Comparison of ENCODE assay signal across 8 cellular contexts in the genomic region with DNA sequence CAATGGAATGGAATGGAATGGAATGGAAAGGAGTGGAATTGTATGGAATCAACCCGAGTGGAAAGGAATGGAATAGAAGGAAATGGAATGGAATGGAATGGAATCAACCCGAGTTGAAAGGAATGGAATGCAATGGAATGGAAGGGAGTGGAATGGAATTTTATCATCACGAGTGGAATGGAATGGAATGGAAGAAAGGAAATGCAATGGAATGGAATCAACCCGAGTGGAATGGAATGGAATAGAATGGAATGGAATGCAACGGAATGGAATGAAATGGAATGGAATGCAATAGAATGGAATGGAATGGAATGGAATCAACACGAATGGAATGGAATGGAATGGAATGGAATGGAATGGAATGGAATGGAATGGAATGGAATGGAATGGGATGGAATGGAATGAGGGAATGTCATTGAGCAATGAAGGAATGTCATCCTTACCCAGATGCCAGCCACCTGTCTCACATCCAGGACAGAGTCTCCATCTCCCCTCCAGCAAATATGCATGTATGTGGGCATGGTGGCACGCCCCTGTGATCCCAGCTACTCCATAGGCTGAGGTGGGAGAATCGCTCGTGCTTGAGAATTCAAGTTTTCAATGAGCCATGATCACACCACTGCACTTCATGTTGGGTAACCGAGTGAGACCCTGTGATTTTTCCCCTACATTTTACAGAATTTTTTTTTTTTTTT.
DNase-seq lines count a peak whose midpoint lies in the region; ATAC-seq and TF ChIP-seq lines count a peak whose summit lies in the region.
"Not testable (repeated sequence)": the region's sequence is repeated elsewhere in the genome, so short reads cannot be mapped to it uniquely, and the experiment has no call there.

No MANE protein-coding gene starts in this region.

- not testable (repeated sequence) for H3K4ac ChIP-seq in mesendoderm (ENCODE audit: low read depth, low read length)

- H3K4me1 Mint-ChIP-seq in endodermal cell, result not testable (repeated sequence)

- not testable (repeated sequence) for H3K9ac ChIP-seq in BLaER1; endodermal cell (ENCODE audit: extremely low read depth, low read length, poor library complexity, severe bottlenecking); mesendoderm (ENCODE audit: low read length)

- not testable (repeated sequence) for H2BK15ac ChIP-seq in mesendoderm (replicated peaks; ENCODE audit: low read depth)

- H3K9me3 ChIP-seq in BLaER1; RWPE2 (ENCODE audit: severe bottlenecking): not testable (repeated sequence)
- H3K9me3 ChIP-seq in endodermal cell (ENCODE audit: control insufficient read depth, low read length), result peaks cover 27% of the 10 kb centered on the region
- H3K9me3 ChIP-seq in spleen, result peaks cover 0 to 26% (median 5%) of the 10 kb centered on the region in 8 donors

- H3K23ac ChIP-seq in mesendoderm (ENCODE audit: low read length), result not testable (repeated sequence)

- H3K36me3 Mint-ChIP-seq in endodermal cell (ENCODE audit: low read depth), result peaks cover 27% of the 10 kb centered on the region

- peak; percentile 43 for ATAC-seq in GM18907 (IDR thresholded peaks at IDR 0.05; ENCODE audit: unreplicated experiment)
- peak; percentile 29 for ATAC-seq in HG02763 (IDR thresholded peaks at IDR 0.05; ENCODE audit: unreplicated experiment)
- ATAC-seq in RWPE2 (ENCODE audit: low read depth), result peak; percentile 46; the same call in 2 of the 3 replicates
- ATAC-seq in left ventricle myocardium superior, result peak; percentile 57

- intact Hi-C loops in left ventricle myocardium superior (cut with micrococcal nuclease); spleen (cut with DNase I; ENCODE audit: low total_unique reads): not testable (repeated sequence)

- not testable (repeated sequence) for H3K27me3 Mint-ChIP-seq in endodermal cell (ENCODE audit: insufficient read depth)

- not testable (repeated sequence) for H3K4me3 Mint-ChIP-seq in endodermal cell

- DNase-seq in RWPE2 (ENCODE audit: low spot score); endodermal cell; left ventricle myocardium superior: not testable (repeated sequence)
- DNase-seq in mesendoderm (peak; percentile 28), spleen (peak; percentile 59)

- H3K79me2 ChIP-seq in mesendoderm (ENCODE audit: control insufficient read depth, insufficient read depth, low read length), result not testable (repeated sequence)

- not testable (repeated sequence) for H2BK120ac ChIP-seq in mesendoderm (ENCODE audit: low read depth, low read length)

- peak overlapping the region; percentile 79 for H3K4me2 ChIP-seq in BLaER1
- H3K4me2 ChIP-seq in mesendoderm (ENCODE audit: low read length), result not testable (repeated sequence)

- H2AK5ac ChIP-seq in mesendoderm (ENCODE audit: low read length), result not testable (repeated sequence)

- H3K4me1 ChIP-seq in BLaER1, result peaks cover 36% of the 10 kb centered on the region
- not testable (repeated sequence) for H3K4me1 ChIP-seq in RWPE2 (ENCODE audit: insufficient read depth, poor library complexity, severe bottlenecking); endodermal cell (ENCODE audit: control insufficient read depth, insufficient read depth, low read length); mesendoderm (ENCODE audit: control insufficient read depth, low read depth, low read length); spleen

- H4K20me1 ChIP-seq in BLaER1, result not testable (repeated sequence)

- not testable (repeated sequence) for H4K8ac ChIP-seq in mesendoderm (ENCODE audit: low read depth, low read length)

- H3K4me3 ChIP-seq in BLaER1; RWPE2 (ENCODE audit: severe bottlenecking); mesendoderm (ENCODE audit: low read length); spleen: not testable (repeated sequence)
- H3K4me3 ChIP-seq in endodermal cell (ENCODE audit: low read length), result peak overlapping the region; percentile 8

- H3K18ac ChIP-seq in mesendoderm (ENCODE audit: low read length), result not testable (repeated sequence)

- H3K56ac ChIP-seq in mesendoderm (ENCODE audit: low read length), result not testable (repeated sequence)

- not testable (repeated sequence) for H2BK5ac ChIP-seq in mesendoderm (ENCODE audit: low read length)

- not testable (repeated sequence) for H4K5ac ChIP-seq in mesendoderm (ENCODE audit: low read length)

- TF ChIP-seq CTCF in RWPE2 (IDR thresholded peaks at IDR 0.05; ENCODE audit: poor library complexity, severe bottlenecking); endodermal cell (conservative IDR thresholded peaks at IDR 0.05); spleen (IDR thresholded peaks at IDR 0.05 in 8 of 11, conservative IDR thresholded peaks at IDR 0.05 in 3 of 11): not testable (repeated sequence)

- not testable (repeated sequence) for H3K27ac Mint-ChIP-seq in endodermal cell

- H3K36me3 ChIP-seq in BLaER1; RWPE2 (ENCODE audit: low read depth); endodermal cell (ENCODE audit: control insufficient read depth, insufficient read depth, low read length); mesendoderm (ENCODE audit: control insufficient read depth, insufficient read depth, low read length); spleen: not testable (repeated sequence)

- not testable (repeated sequence) for H3K27me3 ChIP-seq in BLaER1; RWPE2 (ENCODE audit: insufficient read depth, poor library complexity, severe bottlenecking); endodermal cell (ENCODE audit: control insufficient read depth, insufficient read depth, low read length, poor library complexity, severe bottlenecking); mesendoderm (ENCODE audit: insufficient read depth, low read length, poor library complexity); spleen (replicated peaks in 1 of 7)

- not testable (repeated sequence) for H3K27ac ChIP-seq in BLaER1; RWPE2 (ENCODE audit: poor library complexity, severe bottlenecking); endodermal cell (ENCODE audit: low read depth, low read length); mesendoderm (ENCODE audit: low read depth, low read length); spleen

- 69 to 70% methylated on average over 10 of the region's 10 CpGs for WGBS in endodermal cell (ENCODE audit: insufficient coverage in 1 of 2, insufficient read length in 1 of 2), 2 experiments
- 100% methylated on average over 1 of the region's 10 CpGs for WGBS in mesendoderm (ENCODE audit: extremely low coverage, insufficient coverage, low lambda C conversion rate)
- WGBS in spleen, 5 donors, result 57 to 66% (median 64%) methylated on average over 10 of the region's 10 CpGs

- not testable (repeated sequence) for H3K79me1 ChIP-seq in mesendoderm (ENCODE audit: low read length)

- TF ChIP-seq POLR2A in spleen (IDR thresholded peaks at IDR 0.05), result not testable (repeated sequence)

- peaks cover 27% of the 10 kb centered on the region for H3K9me3 Mint-ChIP-seq in endodermal cell
